Comparison of ENCODE assay signal across 8 cellular contexts in genomic region chr7:97927797-97928748, GRCh38. TPM values are rescaled to one million over a fixed set of nuclear protein-coding genes. Genes with fewer than 3 reads are reported as not detected.
A peak's percentile ranks its signal among the peaks of the same experiment; 100 is the strongest.
DNase-seq lines count a peak whose midpoint lies in the region; ATAC-seq and TF ChIP-seq lines count a peak whose summit lies in the region.
"Not testable (repeated sequence)": the region's sequence is repeated elsewhere in the genome, so short reads cannot be mapped to it uniquely, and the experiment has no call there.

No MANE protein-coding gene starts in this region.

- H3K9me3 ChIP-seq in CD8-positive, alpha-beta T cell (ENCODE audit: low read length): not testable (repeated sequence)

- H3K4me1 ChIP-seq in CD8-positive, alpha-beta T cell (ENCODE audit: insufficient read depth, low read length): not testable (repeated sequence)

- H3K27me3 Mint-ChIP-seq in CD8-positive, alpha-beta T cell (ENCODE audit: low read depth); brain: not testable (repeated sequence)

- not testable (repeated sequence) for H3K36me3 Mint-ChIP-seq in CD8-positive, alpha-beta T cell; brain

- not testable (repeated sequence) for H3K36me3 ChIP-seq in CD8-positive, alpha-beta T cell (ENCODE audit: insufficient read depth, low read length)

- ATAC-seq in CD8-positive, alpha-beta T cell: peak; percentile 44
- ATAC-seq in left ventricle myocardium superior: not testable (repeated sequence)

- H3K9me3 Mint-ChIP-seq in CD8-positive, alpha-beta T cell; brain: not testable (repeated sequence)

- peak; percentile 37 to 86 (median 65) for DNase-seq in CD8-positive, alpha-beta T cell
- DNase-seq in HFF-Myc (ENCODE audit: extremely low read depth, low read depth): not testable (repeated sequence)
- DNase-seq in NCI-H510A treated with DMSO at 0.1 percent for 48 hours (lab: John Stamatoyannopoulos, UW) (peak; percentile 27), left ventricle myocardium superior (peak; percentile 75), nucleus accumbens (lab: John Stamatoyannopoulos, UW) (peak in 34 of 56 donors; percentile 1 to 60 (median 15))
- peak; percentile 76 for DNase-seq in activated CD4-positive, alpha-beta T cell treated with anti-CD3 and anti-CD28 coated beads for 48 hours
- peak; percentile 87 for DNase-seq in stimulated activated CD8-positive, alpha-beta memory T cell treated with anti-CD3 and anti-CD28 coated beads, Interleukin-4, amount 100 ng/mL, for 48 hours

- H3K4me3 Mint-ChIP-seq in CD8-positive, alpha-beta T cell: peak overlapping the region; percentile 69
- H3K4me3 Mint-ChIP-seq in brain: peak overlapping the region; percentile 80 to 87 (median 87)

- not testable (repeated sequence) for H3K27ac Mint-ChIP-seq in CD8-positive, alpha-beta T cell
- peak overlapping the region in 2 of 5 experiments; percentile 41 to 65 for H3K27ac Mint-ChIP-seq in brain

- not testable (repeated sequence) for H3K4me1 Mint-ChIP-seq in CD8-positive, alpha-beta T cell (ENCODE audit: low read depth); brain

- peak overlapping the region; percentile 45 for H3K4me3 ChIP-seq in CD8-positive, alpha-beta T cell (ENCODE audit: low read depth, low read length)
- peak overlapping the region; percentile 29 for H3K4me3 ChIP-seq in HFF-Myc (replicated peaks; ENCODE audit: low read depth, low read length)

- not testable (repeated sequence) for H3K27ac ChIP-seq in CD8-positive, alpha-beta T cell (ENCODE audit: low read depth, low read length)

- TF ChIP-seq CTCF in CD8-positive, alpha-beta T cell (IDR thresholded peaks at IDR 0.05): peak; percentile 63
- TF ChIP-seq CTCF in HFF-Myc (IDR thresholded peaks at IDR 0.05; ENCODE audit: low read depth, low read length, missing control alignments): peak; percentile 40
- peak; percentile 62 to 81 for TF ChIP-seq CTCF in brain (conservative IDR thresholded peaks at IDR 0.05)

- CTCF ChIA-PET in CD8-positive, alpha-beta T cell (lab: Charles Lee): not testable (repeated sequence)

- H3K27me3 ChIP-seq in CD8-positive, alpha-beta T cell (ENCODE audit: insufficient read depth, low read length): not testable (repeated sequence)

- intact Hi-C loops in CD8-positive, alpha-beta T cell (cut with DNase I, micrococcal nuclease): loop anchor here (5.0 to 10.0 kb wide), 3 partner anchors 56 to 821 kb away; partner anchors contain the start of gene ASNS (in 2 of the 2)
- intact Hi-C loops in left ventricle myocardium superior (cut with micrococcal nuclease): not testable (repeated sequence)

- POLR2A ChIA-PET in CD8-positive, alpha-beta T cell (lab: Charles Lee): not testable (repeated sequence)

RNA-seq across cellular contexts. Expression of gene ASNS, which starts 55.9 kb away (rescaled TPM):
- 10 to 100 TPM; 11.1 to 13.6 TPM for total RNA-seq in CD8-positive, alpha-beta T cell
- 257 TPM for polyA plus RNA-seq in brain (ENCODE audit: insufficient read depth, low read depth, low replicate concordance)
- 7.5 TPM for total RNA-seq in left ventricle myocardium superior
